28 cellular contexts compared by ENCODE assay signal in the genomic region with DNA sequence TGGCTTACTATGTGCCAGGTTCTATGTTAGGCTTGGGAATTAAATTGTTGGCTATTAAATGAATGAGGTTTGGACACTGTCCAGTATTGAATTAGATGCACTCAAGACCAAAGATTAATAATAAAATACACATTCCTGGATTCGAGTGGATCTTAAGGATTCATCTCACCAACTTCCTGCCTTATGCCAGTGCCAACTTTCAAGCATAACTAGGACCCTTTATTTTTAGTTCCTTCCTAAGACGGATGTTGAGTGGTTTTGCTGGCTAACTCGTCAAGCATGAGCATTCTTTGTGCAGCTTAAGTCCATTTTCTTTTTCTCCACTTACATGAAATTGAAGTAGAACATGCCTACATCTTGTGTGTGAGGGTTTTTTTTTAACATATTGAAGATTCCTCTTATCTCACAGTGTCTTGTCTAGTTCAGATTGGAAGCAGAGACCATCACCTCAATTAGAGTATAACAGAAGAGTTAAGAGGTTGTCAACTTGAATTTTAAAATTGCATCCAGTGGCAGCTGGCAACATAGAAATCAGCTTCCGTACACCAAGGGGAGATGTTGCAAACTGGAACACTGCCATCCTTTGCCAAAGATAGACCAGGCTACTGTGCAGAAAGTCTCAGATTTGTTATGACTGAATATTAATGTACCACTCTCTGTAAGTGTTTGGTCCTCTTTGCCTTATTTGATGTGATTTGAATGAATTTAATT.
DNase-seq lines count a peak whose midpoint lies in the region; ATAC-seq and TF ChIP-seq lines count a peak whose summit lies in the region.
"Had no signal": no experiment of that assay in that cellular context is flagged by ENCODE, and none has a peak within 500 bp of the region (broad histone marks: within the 10 kb centered on the region; RNA-seq: fewer than 3 reads in every experiment).

No MANE protein-coding gene starts in this region.

- ATAC-seq in SK-N-SH treated with all-trans-retinoic acid at 6 μM for 48 hours = peak; percentile 71
- ATAC-seq in GM19351 (IDR thresholded peaks at IDR 0.05; ENCODE audit: unreplicated experiment) = no peak
- no peak for ATAC-seq in GM18858 (IDR thresholded peaks at IDR 0.05; ENCODE audit: unreplicated experiment)
- ATAC-seq: activated T-cell treated with anti-CD3 and anti-CD28 coated beads, Interleukin-2, amount 50 U/mL, for 72 hours; HepG2; stimulated activated naive CD8-positive, alpha-beta T cell treated with anti-CD3 and anti-CD28 coated beads, Interleukin-15, Interleukin-2, amounts not matched to agents 100 U/mL and 50 U/mL, for 24 hours; T-cell had no signal

- peak; percentile 57 for DNase-seq in NCI-H2171 treated with DMSO at 0.1 percent for 48 hours (lab: John Stamatoyannopoulos, UW)
- no peak for DNase-seq in NCI-H2171 (lab: John Stamatoyannopoulos, UW)
- peak; percentile 74 for DNase-seq in NCI-H1694 treated with DMSO at 0.1 percent for 48 hours (lab: John Stamatoyannopoulos, UW)
- DNase-seq in SW480 (ENCODE audit: low spot score) = no peak
- DNase-seq in CD14-positive monocyte (ENCODE audit: low spot score) = no peak
- DNase-seq: 8988T; activated naive CD4-positive, alpha-beta T cell treated with anti-CD3 and anti-CD28 coated beads for 36 hours; activated T-cell treated with anti-CD3 and anti-CD28 coated beads, Interleukin-2, amount 50 U/mL, for 72 hours; AML-193; amygdala; Caco-2; caudate nucleus; dorsolateral prefrontal cortex; H9; head of caudate nucleus; left cardiac atrium; mesenchymal stem cell; naive B cell; NCI-H187 treated with DMSO at 0.1 percent for 48 hours; NCI-H526; nucleus accumbens; stimulated activated CD4-positive, alpha-beta T cell treated with anti-CD3 and anti-CD28 coated beads, Interleukin-4, amount 100 ng/mL, for 1 hour; stimulated activated naive CD8-positive, alpha-beta T cell treated with anti-CD3 and anti-CD28 coated beads, Interleukin-15, Interleukin-2, amounts not matched to agents 100 U/mL and 50 U/mL, for 24 hours; T-cell had no signal

- H3K36me3 Mint-ChIP-seq in CD14-positive monocyte = no peaks in the 10 kb centered on the region
- H3K36me3 Mint-ChIP-seq: naive B cell, T-cell had no signal

- peaks cover 0 to 4% (median 2%) of the 10 kb centered on the region in 3 donors for H3K27me3 Mint-ChIP-seq in CD14-positive monocyte (ENCODE audit: low read depth in 3 of 3)

- H3K27ac Mint-ChIP-seq in CD14-positive monocyte = no peak overlapping the region
- H3K27ac Mint-ChIP-seq: activated naive CD4-positive, alpha-beta T cell treated with anti-CD3 and anti-CD28 coated beads for 36 hours; activated T-cell treated with anti-CD3 and anti-CD28 coated beads, Interleukin-2, amount 50 U/mL, for 72 hours; naive B cell; T-cell had no signal

- H3K4me3 Mint-ChIP-seq in CD14-positive monocyte = no peak overlapping the region
- H3K4me3 Mint-ChIP-seq: activated naive CD4-positive, alpha-beta T cell treated with anti-CD3 and anti-CD28 coated beads for 36 hours; activated T-cell treated with anti-CD3 and anti-CD28 coated beads, Interleukin-2, amount 50 U/mL, for 72 hours; H9; naive B cell; T-cell had no signal

- H3K4me1 Mint-ChIP-seq in CD14-positive monocyte = no peaks in the 10 kb centered on the region
- H3K4me1 Mint-ChIP-seq: naive B cell, T-cell had no signal

- TF ChIP-seq CTCF in CD14-positive monocyte (IDR thresholded peaks at IDR 0.05) = no peak

- peaks cover 0 to 2% (median 0%) of the 10 kb centered on the region in 7 donors for H3K9me3 Mint-ChIP-seq in CD14-positive monocyte
- H3K9me3 Mint-ChIP-seq: activated naive CD4-positive, alpha-beta T cell treated with anti-CD3 and anti-CD28 coated beads for 36 hours; activated T-cell treated with anti-CD3 and anti-CD28 coated beads, Interleukin-2, amount 50 U/mL, for 72 hours; H9; naive B cell; T-cell had no signal

- intact Hi-C loops in CD14-positive monocyte (cut with micrococcal nuclease) = no loop called here

TF ChIP-seq in SK-N-SH treated with all-trans-retinoic acid at 6 μM for 48 hours, 23 proteins besides CTCF, POLR2A, EP300 and RAD21:
- TF ChIP-seq ZNF565 (CRISPR knock-in tag; conservative IDR thresholded peaks at IDR 0.05; ENCODE audit: low read depth) (no peak), ESRRG (CRISPR knock-in tag; IDR thresholded peaks at IDR 0.05) (no peak), ARNTL (CRISPR knock-in tag; IDR thresholded peaks at IDR 0.05; ENCODE audit: borderline replicate concordance, low read depth) (no peak), TSHZ2 (CRISPR knock-in tag; IDR thresholded peaks at IDR 0.05) (peak; percentile 42; the same call in 1 of the 2 replicates), ISL1 (CRISPR knock-in tag; IDR thresholded peaks at IDR 0.05) (peak; percentile 72)

Comparison
In these comparisons a context has a peak if more than half of its experiments do, and no peak if none do; other contexts are left out.
1. DNase-seq: peak in NCI-H2171 treated with DMSO at 0.1 percent for 48 hours (single experiment) and NCI-H1694 treated with DMSO at 0.1 percent for 48 hours (single experiment); none in NCI-H2171 (single experiment), SW480 (single experiment) and CD14-positive monocyte (single experiment).